In genomic region chr16:50369133-50369804, GRCh38 we compare ENCODE assay signal across 8 cellular contexts. TPM values are rescaled to one million over a fixed set of nuclear protein-coding genes. Genes with fewer than 3 reads are reported as not detected.
DNase-seq lines count a peak whose midpoint lies in the region; ATAC-seq and TF ChIP-seq lines count a peak whose summit lies in the region.

No MANE protein-coding gene starts in this region.

- peak; percentile 16 for TF ChIP-seq CTCF in CD4-positive, alpha-beta T cell (IDR thresholded peaks at IDR 0.05)
- TF ChIP-seq CTCF in MCF 10A (IDR thresholded peaks at IDR 0.05; ENCODE audit: unreplicated experiment) (no peak), nephron (IDR thresholded peaks at IDR 0.05; ENCODE audit: unreplicated experiment in 3 of 3) (peak in 1 of 3 experiments; percentile 41)

- peak overlapping the region; percentile 46 for H3K4me3 ChIP-seq in HUES64 (ENCODE audit: low read length)

- TSS peak; percentile 61 for BruUV-seq in MCF 10A (replicated peaks; lab: Mats Ljungman, UMichigan)

- H3K4me1 Mint-ChIP-seq in CD4-positive, alpha-beta T cell (ENCODE audit: low read depth) = peaks cover 51% of the 10 kb centered on the region
- H3K4me1 Mint-ChIP-seq in MCF 10A (ENCODE audit: insufficient read depth, unreplicated experiment) (peaks cover 30% of the 10 kb centered on the region), nephron (peaks cover 37% of the 10 kb centered on the region)

- H3K27ac Mint-ChIP-seq in CD4-positive, alpha-beta T cell = peak overlapping the region; percentile 91
- peak overlapping the region; percentile 63 for H3K27ac Mint-ChIP-seq in MCF 10A (ENCODE audit: low read depth, unreplicated experiment)
- H3K27ac Mint-ChIP-seq in nephron = peak overlapping the region; percentile 24 to 94 (median 89)

- POLR2A ChIA-PET in CD4-positive, alpha-beta T cell (lab: Charles Lee) = interaction anchor here (0.7 to 1.8 kb wide), 13 partner anchors 8 to 437 kb away, joined by 3 to 6 read pairs (median 4); partner anchors contain the start of genes CNEP1R1 and NKD1
- POLR2A ChIA-PET in MCF 10A (lab: Yijun Ruan, JAX) = interaction anchor here (0.7 to 1.5 kb wide), 8 partner anchors 8 to 377 kb away, joined by 3 to 5 read pairs (median 4); partner anchors contain the start of gene CNEP1R1

- 27% methylated on average over 6 of the region's 7 CpGs for WGBS in HUES64

- no peaks in the 10 kb centered on the region for H3K9me3 Mint-ChIP-seq in CD4-positive, alpha-beta T cell
- H3K9me3 Mint-ChIP-seq in MCF 10A (ENCODE audit: unreplicated experiment) (no peaks in the 10 kb centered on the region), nephron (no peaks in the 10 kb centered on the region)

- peaks cover 32% of the 10 kb centered on the region for H3K36me3 ChIP-seq in HUES64 (ENCODE audit: insufficient read depth, low read length)

- peak overlapping the region; percentile 52 for H3K27ac ChIP-seq in CD4-positive, alpha-beta T cell (ENCODE audit: low read depth, low read length)
- no peak overlapping the region for H3K27ac ChIP-seq in HUES64 (ENCODE audit: low read depth, low read length)

- CTCF ChIA-PET in CD4-positive, alpha-beta T cell (lab: Charles Lee) = interaction anchor here (0.7 to 2.1 kb wide), 13 partner anchors 9 to 437 kb away, joined by 3 to 16 read pairs (median 4); partner anchors contain the start of gene CNEP1R1
- CTCF ChIA-PET in MCF 10A (lab: Yijun Ruan, JAX) = interaction anchor here (0.6 to 12.9 kb wide), 16 partner anchors 8 to 903 kb away, joined by 3 to 212 read pairs (median 4); no protein-coding TSS in a partner anchor

- H3K36me3 Mint-ChIP-seq in CD4-positive, alpha-beta T cell (ENCODE audit: low read depth) = peaks cover 40% of the 10 kb centered on the region
- H3K36me3 Mint-ChIP-seq in MCF 10A (ENCODE audit: insufficient read depth, unreplicated experiment) (peaks cover 30% of the 10 kb centered on the region), nephron (ENCODE audit: low read depth) (peaks cover 23% of the 10 kb centered on the region)

- peak overlapping the region; percentile 94 for H3K4me3 Mint-ChIP-seq in CD4-positive, alpha-beta T cell
- peak overlapping the region; percentile 84 for H3K4me3 Mint-ChIP-seq in MCF 10A (ENCODE audit: unreplicated experiment)
- peak overlapping the region; percentile 80 to 91 (median 89) for H3K4me3 Mint-ChIP-seq in nephron

- H3K9ac ChIP-seq in HUES64 (ENCODE audit: low read depth, low read length) = no peak overlapping the region

- intact Hi-C loops in CD4-positive, alpha-beta T cell (cut with DNase I, micrococcal nuclease) = loop anchor here (2.0 to 10.0 kb wide), 6 partner anchors 178 to 374 kb away; partner anchors contain the start of genes CYLD (in 2 of the 2), HEATR3 (in 1 of the 2) and TENT4B (in 1 of the 2)
- intact Hi-C loops in MCF 10A (cut with micrococcal nuclease) = no loop called here

- no peaks in the 10 kb centered on the region for H3K27me3 Mint-ChIP-seq in CD4-positive, alpha-beta T cell
- H3K27me3 Mint-ChIP-seq in MCF 10A (ENCODE audit: insufficient read depth, unreplicated experiment) (no peaks in the 10 kb centered on the region), nephron (ENCODE audit: low read depth) (no peaks in the 10 kb centered on the region)

- DNase-seq in CD4-positive, alpha-beta T cell = no peak
- no peak for DNase-seq in MCF 10A (ENCODE audit: unreplicated experiment)
- no peak for DNase-seq in iPS-NIHi7 (ENCODE audit: extremely low spot score)
- no peak for DNase-seq in NCI-H446 treated with DMSO at 0.1 percent for 48 hours (lab: John Stamatoyannopoulos, UW)

- no peaks in the 10 kb centered on the region for H3K27me3 ChIP-seq in CD4-positive, alpha-beta T cell (ENCODE audit: control insufficient read depth, insufficient read depth, low read length)
- no peaks in the 10 kb centered on the region for H3K27me3 ChIP-seq in HUES64 (ENCODE audit: insufficient read depth, low read length)

- no peaks in the 10 kb centered on the region for H3K9me3 ChIP-seq in CD4-positive, alpha-beta T cell (ENCODE audit: control insufficient read depth, low read length)
- H3K9me3 ChIP-seq in HUES64 (ENCODE audit: insufficient read depth, low read depth, low read length) = no peaks in the 10 kb centered on the region

- peaks cover 11% of the 10 kb centered on the region for H3K4me1 ChIP-seq in HUES64 (ENCODE audit: insufficient read depth, low read length)

- peak; percentile 42 for ATAC-seq in CD4-positive, alpha-beta T cell (ENCODE audit: poor library complexity)
- ATAC-seq in HG02870 (IDR thresholded peaks at IDR 0.05; ENCODE audit: unreplicated experiment) = no peak
- no peak for ATAC-seq in HG02798 (IDR thresholded peaks at IDR 0.05; ENCODE audit: poor library complexity, unreplicated experiment)

RNA-seq across cellular contexts. Expression of gene BRD7, which starts 0.5 kb away (rescaled TPM):
- total RNA-seq in CD4-positive, alpha-beta T cell = 100 to 1,000 TPM in 1 of 2 experiments, 10 to 100 TPM in 1; 95.4 to 103 TPM
- polyA plus RNA-seq in HUES64 (2013, experiment 1 of 2) = 112 TPM
- polyA plus RNA-seq in HUES64 (2013, experiment 2 of 2) = 108 TPM
- 75.9 and 76.4 TPM in 2 replicates for total RNA-seq in MCF 10A (2022)
